1 cellular context compared by ENCODE assay signal in the genomic region with DNA sequence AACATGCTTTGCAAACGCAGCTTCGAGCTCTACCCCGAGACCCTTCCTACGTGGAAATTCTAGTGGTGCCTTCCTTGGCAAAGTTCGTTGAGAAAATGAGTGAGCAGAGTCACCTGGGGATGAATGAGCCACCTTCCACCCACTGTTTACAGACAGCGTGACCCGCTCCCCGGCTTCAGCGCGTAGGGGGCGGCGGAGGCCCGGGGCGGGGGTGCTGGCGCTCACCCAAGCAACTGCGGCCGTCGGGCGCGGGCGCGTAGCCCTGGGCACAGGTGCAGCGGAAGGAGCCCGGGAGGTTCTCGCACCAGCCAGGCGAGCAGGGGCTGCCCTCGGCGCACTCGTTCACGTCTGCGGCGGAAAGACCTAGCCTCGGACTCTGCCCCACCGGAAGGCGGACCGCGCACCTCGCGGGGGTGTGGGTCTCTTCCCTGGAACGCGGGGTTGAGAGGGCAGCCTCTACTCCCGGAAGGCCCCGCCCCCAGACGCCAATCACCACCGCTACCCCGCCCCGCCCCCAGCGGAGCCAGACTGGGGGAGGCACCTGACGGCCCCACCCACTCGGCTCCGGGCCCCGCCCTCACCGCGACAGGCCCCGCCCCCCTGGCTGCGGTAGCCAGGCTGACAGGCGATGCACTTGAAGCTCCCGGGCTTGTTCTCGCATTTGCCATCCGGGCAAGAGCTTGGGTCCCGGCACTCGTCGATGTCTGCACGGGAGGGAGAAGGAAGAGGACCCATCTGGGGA.
TF ChIP-seq lines count a peak whose summit lies in the region.

No MANE protein-coding gene starts in this region.

TF ChIP-seq in K562, 482 proteins besides CTCF, POLR2A, EP300 and RAD21 (continued from another document and continues in another):
- no peak for TF ChIP-seq STAG1 (CRISPR knock-in tag; IDR thresholded peaks at IDR 0.05; ENCODE audit: borderline replicate concordance)
- no peak for TF ChIP-seq ZNF695 (CRISPR knock-in tag; IDR thresholded peaks at IDR 0.05)
- TF ChIP-seq TOE1 (IDR thresholded peaks at IDR 0.05; ENCODE audit: borderline replicate concordance) = no peak
- no peak for TF ChIP-seq TOE1 (CRISPR knock-in tag; IDR thresholded peaks at IDR 0.05; ENCODE audit: borderline replicate concordance, low read depth)
- TF ChIP-seq IFI16 (CRISPR knock-in tag; IDR thresholded peaks at IDR 0.05) = no peak
- TF ChIP-seq BCL6 (CRISPR knock-in tag; IDR thresholded peaks at IDR 0.05) = no peak
- TF ChIP-seq HDAC1 (IDR thresholded peaks at IDR 0.05) = peak in 1 of 2 experiments; percentile 38; a peak in 2 of 4 replicates
- TF ChIP-seq ZNF436 (CRISPR knock-in tag; IDR thresholded peaks at IDR 0.05) = no peak
- no peak for TF ChIP-seq PHF21A (IDR thresholded peaks at IDR 0.05; ENCODE audit: borderline replicate concordance, low read depth)
- no peak for TF ChIP-seq ZNF830 (CRISPR knock-in tag; IDR thresholded peaks at IDR 0.05)
- no peak for TF ChIP-seq ZNF395 (CRISPR knock-in tag; IDR thresholded peaks at IDR 0.05)
- peak; percentile 92 for TF ChIP-seq PKNOX1 (IDR thresholded peaks at IDR 0.05)
- TF ChIP-seq HDGF (IDR thresholded peaks at IDR 0.05) = no peak
- no peak for TF ChIP-seq HNRNPK (IDR thresholded peaks at IDR 0.05; ENCODE audit: low read depth, low read length, poor library complexity, severe bottlenecking)
- no peak for TF ChIP-seq TCF7 (IDR thresholded peaks at IDR 0.05; ENCODE audit: borderline replicate concordance)
- TF ChIP-seq DEAF1 (CRISPR knock-in tag; IDR thresholded peaks at IDR 0.05) = no peak
- no peak for TF ChIP-seq ZNF280B (CRISPR knock-in tag; IDR thresholded peaks at IDR 0.05)
- TF ChIP-seq, protein P1, sequence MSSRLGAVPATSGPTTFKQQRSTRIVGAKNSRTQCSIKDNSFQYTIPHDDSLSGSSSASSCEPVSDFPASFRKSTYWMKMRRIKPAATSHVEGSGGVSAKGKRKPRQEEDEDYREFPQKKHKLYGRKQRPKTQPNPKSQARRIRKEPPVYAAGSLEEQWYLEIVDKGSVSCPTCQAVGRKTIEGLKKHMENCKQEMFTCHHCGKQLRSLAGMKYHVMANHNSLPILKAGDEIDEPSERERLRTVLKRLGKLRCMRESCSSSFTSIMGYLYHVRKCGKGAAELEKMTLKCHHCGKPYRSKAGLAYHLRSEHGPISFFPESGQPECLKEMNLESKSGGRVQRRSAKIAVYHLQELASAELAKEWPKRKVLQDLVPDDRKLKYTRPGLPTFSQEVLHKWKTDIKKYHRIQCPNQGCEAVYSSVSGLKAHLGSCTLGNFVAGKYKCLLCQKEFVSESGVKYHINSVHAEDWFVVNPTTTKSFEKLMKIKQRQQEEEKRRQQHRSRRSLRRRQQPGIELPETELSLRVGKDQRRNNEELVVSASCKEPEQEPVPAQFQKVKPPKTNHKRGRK (tag; IDR thresholded peaks at IDR 0.05) = no peak
- no peak for TF ChIP-seq MYNN (IDR thresholded peaks at IDR 0.05)
- no peak for TF ChIP-seq MYNN (CRISPR knock-in tag; IDR thresholded peaks at IDR 0.05)
- TF ChIP-seq ZNF717 (CRISPR knock-in tag; IDR thresholded peaks at IDR 0.05) = no peak
- TF ChIP-seq KDM2B (CRISPR knock-in tag; IDR thresholded peaks at IDR 0.05) = 0 out of 2 replicates have a peak, but pooled peaks have one; percentile 17
- no peak for TF ChIP-seq RERE (CRISPR knock-in tag; IDR thresholded peaks at IDR 0.05; ENCODE audit: borderline replicate concordance)
- no peak for TF ChIP-seq FOXO4 (CRISPR knock-in tag; IDR thresholded peaks at IDR 0.05)
- TF ChIP-seq CCNT2 (IDR thresholded peaks at IDR 0.05; ENCODE audit: borderline replicate concordance, extremely low read depth, insufficient read length, low read depth, low read length) = peak; percentile 60
- TF ChIP-seq SMC3 (conservative IDR thresholded peaks at IDR 0.05; ENCODE audit: insufficient read depth, low read depth, low read length) = no peak
- TF ChIP-seq SUPT5H (IDR thresholded peaks at IDR 0.05) = peak; percentile 46
